In genomic region chr6:25017932-25018581, GRCh38 we compare ENCODE assay signal across 8 cellular contexts.
DNase-seq lines count a peak whose midpoint lies in the region.

No MANE protein-coding gene starts in this region.

- peaks cover 32% of the 10 kb centered on the region for H3K4me1 ChIP-seq in adipocyte (ENCODE audit: control insufficient read depth, insufficient read depth, low read length)

- DNase-seq in NK-92 treated with Interleukin-12 subunit alpha and Interleukin-12 subunit beta, amount 100 ng/mL, for 24 hours (lab: John Stamatoyannopoulos, UW) = peak; percentile 66
- no peak for DNase-seq in NK-92 (lab: John Stamatoyannopoulos, UW; ENCODE audit: unreplicated experiment)
- DNase-seq in Jurkat, Clone E6-1 (ENCODE audit: low read depth, low spot score) = peak; percentile 72
- DNase-seq in T-helper 1 cell = peak; percentile 52 to 88 (median 67)
- peak; percentile 71 for DNase-seq in adipocyte (ENCODE audit: low read depth)
- DNase-seq in iPS DF 4.7 (ENCODE audit: extremely low read depth, low spot score) = peak; percentile 86
- peak; percentile 66 to 74 for DNase-seq in stimulated activated CD4-positive, alpha-beta T cell treated with anti-CD3 and anti-CD28 coated beads, Interleukin-1b, Interleukin-23, amount 100 ng/mL, for 4 hours (ENCODE audit: low read depth in 2 of 2)
- DNase-seq in NCI-H524 (lab: John Stamatoyannopoulos, UW) = no peak

- H3K9ac ChIP-seq in adipocyte (ENCODE audit: low read length) = no peak overlapping the region

- H3K36me3 ChIP-seq in adipocyte (ENCODE audit: control insufficient read depth, insufficient read depth, low read length, severe bottlenecking) = no peaks in the 10 kb centered on the region

- no peaks in the 10 kb centered on the region for H3K27me3 ChIP-seq in adipocyte (replicated peaks; ENCODE audit: control insufficient read depth, insufficient read depth, low read length)

- no peaks in the 10 kb centered on the region for H3K9me3 ChIP-seq in adipocyte (ENCODE audit: control insufficient read depth, low read length)

- no peak overlapping the region for H3K4me3 ChIP-seq in Jurkat, Clone E6-1 (ENCODE audit: low read length)
- no peak overlapping the region for H3K4me3 ChIP-seq in adipocyte (ENCODE audit: low read length)

Comparison
In these comparisons a context has a peak if more than half of its experiments do, and no peak if none do; other contexts are left out.
1. DNase-seq: peak in NK-92 treated with Interleukin-12 subunit alpha and Interleukin-12 subunit beta, amount 100 ng/mL, for 24 hours (single experiment), Jurkat, Clone E6-1 (single experiment), T-helper 1 cell (5 of 5), adipocyte (single experiment), iPS DF 4.7 (single experiment) and stimulated activated CD4-positive, alpha-beta T cell treated with anti-CD3 and anti-CD28 coated beads, Interleukin-1b, Interleukin-23, amount 100 ng/mL, for 4 hours (2 of 2); none in NK-92 (single experiment) and NCI-H524 (0 of 2).